In the genomic region with DNA sequence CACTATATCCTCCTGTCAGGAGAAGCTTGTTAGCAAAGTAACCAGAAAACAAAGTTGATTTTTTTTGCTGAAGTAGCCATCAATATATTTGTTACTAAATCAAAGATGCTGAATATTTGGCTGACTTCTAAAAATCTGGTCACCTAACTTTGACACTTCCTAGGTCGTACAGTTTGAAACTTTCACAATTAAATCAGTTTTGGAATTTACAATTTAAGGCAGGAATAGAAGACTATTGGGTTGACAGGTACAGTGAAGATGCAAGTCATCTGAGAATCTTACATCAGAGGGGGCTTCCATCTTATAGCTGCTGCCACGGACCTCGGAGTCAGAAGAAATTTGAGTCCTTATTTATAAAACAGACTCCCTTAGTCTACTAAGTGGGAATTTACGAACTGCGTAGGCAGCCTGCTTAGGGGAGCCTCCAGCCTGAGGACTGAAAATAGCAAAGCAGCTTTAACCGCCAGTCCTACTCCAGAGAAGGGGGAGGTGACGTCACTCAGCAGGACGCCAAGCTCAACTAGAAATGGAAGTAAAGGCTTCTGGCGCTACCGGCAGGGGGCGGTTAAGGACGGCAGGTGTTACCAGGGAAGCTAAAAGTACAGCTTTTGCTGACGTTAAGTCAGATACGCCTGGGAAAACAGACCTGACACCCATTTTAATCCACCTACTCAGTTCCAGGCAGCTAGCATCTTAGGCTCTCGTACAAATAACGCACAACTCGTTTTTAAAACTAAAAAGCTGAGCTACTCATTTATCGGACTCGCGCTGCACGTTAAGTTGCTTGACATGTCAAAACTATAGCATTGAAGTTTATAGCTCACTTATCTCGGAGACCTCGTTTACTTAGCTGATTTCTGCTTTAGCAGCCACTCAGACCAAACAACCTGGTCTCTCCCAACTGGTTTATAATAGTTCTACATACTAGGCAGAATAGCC, we compare ENCODE assay signal across 8 cellular contexts.
DNase-seq lines count a peak whose midpoint lies in the region; ATAC-seq, FAIRE-seq and TF ChIP-seq lines count a peak whose summit lies in the region.

No MANE protein-coding gene starts in this region.

- no peaks in the 10 kb centered on the region for H4K20me1 ChIP-seq in keratinocyte (ENCODE audit: control insufficient read depth, extremely low read depth, insufficient read depth, low read length)

- ATAC-seq in GM18868 (IDR thresholded peaks at IDR 0.05; ENCODE audit: unreplicated experiment) (peak; percentile 45), HG03135 (IDR thresholded peaks at IDR 0.05; ENCODE audit: unreplicated experiment) (peak; percentile 29), WTC11 (peak; percentile 12)

- H3K4me3 ChIP-seq in ACC112 (ENCODE audit: low read depth, low read length) (peak overlapping the region; percentile 82), cardiac fibroblast (replicated peaks in 1 of 2; ENCODE audit: low read depth in 2 of 2, low read length in 2 of 2) (peak overlapping the region; percentile 63 to 65), keratinocyte (ENCODE audit: control insufficient read depth in 2 of 3, extremely low read depth in 1 of 3, insufficient read depth in 2 of 3, low read depth in 1 of 3, low read length in 3 of 3) (peak overlapping the region; percentile 52 to 72 (median 71))

- H3K36me3 ChIP-seq in ACC112 (ENCODE audit: insufficient read depth, low read length) = no peaks in the 10 kb centered on the region
- no peaks in the 10 kb centered on the region for H3K36me3 ChIP-seq in keratinocyte (ENCODE audit: control insufficient read depth in 2 of 2, extremely low read depth in 1 of 2, insufficient read depth in 2 of 2, low read length in 2 of 2)

- no peaks in the 10 kb centered on the region for H3K9me3 ChIP-seq in keratinocyte (ENCODE audit: control insufficient read depth, low read depth, low read length)

- peak overlapping the region; percentile 88 for H3K9ac ChIP-seq in keratinocyte (ENCODE audit: control insufficient read depth, extremely low read depth, insufficient read depth, low read length)

- H3K27me3 ChIP-seq in ACC112 (ENCODE audit: insufficient read depth, low read length) (no peaks in the 10 kb centered on the region), keratinocyte (ENCODE audit: control insufficient read depth, extremely low read depth, insufficient read depth, low read length) (no peaks in the 10 kb centered on the region)

- peaks cover 4% of the 10 kb centered on the region for H3K79me2 ChIP-seq in ACC112 (ENCODE audit: control insufficient read depth, insufficient read depth, low read length, unreplicated experiment)
- no peaks in the 10 kb centered on the region for H3K79me2 ChIP-seq in keratinocyte (ENCODE audit: control insufficient read depth, insufficient read depth, low read length)

- H3K4me2 ChIP-seq in keratinocyte (ENCODE audit: control insufficient read depth, extremely low read depth, insufficient read depth, low read depth, low read length) = peak overlapping the region; percentile 91

- peaks cover 73% of the 10 kb centered on the region for H3K4me1 Mint-ChIP-seq in WTC11

- no peaks in the 10 kb centered on the region for H3K27me3 Mint-ChIP-seq in WTC11 (ENCODE audit: low read depth)

- peak; percentile 97 for DNase-seq in NCI-H2227 (lab: John Stamatoyannopoulos, UW; ENCODE audit: unreplicated experiment)
- DNase-seq in WTC11 (ENCODE audit: low spot score) = peak; percentile 95
- peak; percentile 97 to 98 for DNase-seq in cardiac fibroblast (ENCODE audit: low read depth in 2 of 2)
- DNase-seq in keratinocyte (ENCODE audit: low read depth, low spot score) = no peak
- peak; percentile 86 to 92 (median 88) for DNase-seq in stimulated activated CD4-positive, alpha-beta T cell treated with anti-CD3 and anti-CD28 coated beads, Interleukin-12 subunit alpha, Interleukin-12 subunit beta, amount 100 ng/mL, for 48 hours (ENCODE audit: low read depth in 2 of 3, low spot score in 1 of 3)

- no peaks in the 10 kb centered on the region for H3K9me1 ChIP-seq in keratinocyte (ENCODE audit: control insufficient read depth, extremely low read depth, insufficient read depth, low read length)

- peaks cover under 1% of the 10 kb centered on the region; the same call in 1 of the 2 replicates for H3K36me3 Mint-ChIP-seq in WTC11

- dilution Hi-C loops in keratinocyte (cut with MboI; ENCODE audit: extremely low pct_ligation_motif_present, low sequenced_read_pairs) = no loop called here

- CTCF ChIA-PET in WTC11 (lab: Charles Lee) = interaction anchor here (0.6 to 1.6 kb wide), 15 partner anchors 9 to 237 kb away, joined by 3 to 18 read pairs (median 4); partner anchors contain the start of gene HFE

- H3K27ac ChIP-seq in ACC112 (ENCODE audit: low read depth, low read length) (peak overlapping the region; percentile 97), keratinocyte (ENCODE audit: control insufficient read depth, insufficient read depth, low read length) (peak overlapping the region; percentile 91)

- FAIRE-seq in keratinocyte (lab: Jason Lieb, UNC) = peak; percentile 58

- no peaks in the 10 kb centered on the region for H3K9me3 Mint-ChIP-seq in WTC11

- POLR2A ChIA-PET in WTC11 (lab: Charles Lee) = interaction anchor here (0.6 to 11.6 kb wide), 31 partner anchors 9 to 1870 kb away, joined by 3 to 365 read pairs (median 9); a partner anchor contains a TSS

- H3K27ac Mint-ChIP-seq in WTC11 = peak overlapping the region; percentile 98

- TF ChIP-seq CTCF in WTC11 (IDR thresholded peaks at IDR 0.05) (peak; percentile 60), cardiac fibroblast (IDR thresholded peaks at IDR 0.05; ENCODE audit: low read depth, low read length) (peak; percentile 93), keratinocyte (optimal IDR thresholded peaks at IDR 0.05 in 1 of 3, IDR thresholded peaks at IDR 0.05 in 1 of 3, conservative IDR thresholded peaks at IDR 0.05 in 1 of 3; ENCODE audit: extremely low read depth in 1 of 3, insufficient read depth in 2 of 3, low read length in 3 of 3) (peak; percentile 89 to 96 (median 90))

- peak overlapping the region; percentile 92 for H3K4me3 Mint-ChIP-seq in WTC11

- peak overlapping the region; percentile 28 for H2AFZ ChIP-seq in ACC112 (ENCODE audit: low read length, unreplicated experiment)
- no peak overlapping the region for H2AFZ ChIP-seq in keratinocyte (ENCODE audit: control insufficient read depth, low read length)

- H3K4me1 ChIP-seq in ACC112 (ENCODE audit: control insufficient read depth, insufficient read depth, low read length, unreplicated experiment) (peaks cover 43% of the 10 kb centered on the region), keratinocyte (ENCODE audit: control insufficient read depth, extremely low read depth, insufficient read depth, low read length) (peaks cover 21% of the 10 kb centered on the region)

TF ChIP-seq in WTC11, 78 proteins besides CTCF, POLR2A, EP300 and RAD21 (continues in another document):
- TF ChIP-seq GTF2I (CRISPR knock-in tag; conservative IDR thresholded peaks at IDR 0.05) (no peak), SP1 (CRISPR knock-in tag; conservative IDR thresholded peaks at IDR 0.05) (peak; percentile 58; the same call in 1 of the 2 replicates), PRRX2 (CRISPR knock-in tag; IDR thresholded peaks at IDR 0.05) (peak; percentile 98), ZNF671 (CRISPR knock-in tag; IDR thresholded peaks at IDR 0.05) (peak; percentile 94), ZNF416 (CRISPR knock-in tag; IDR thresholded peaks at IDR 0.05) (peak; percentile 94), OVOL2 (CRISPR knock-in tag; IDR thresholded peaks at IDR 0.05; ENCODE audit: borderline replicate concordance) (no peak), GABPB1 (CRISPR knock-in tag; IDR thresholded peaks at IDR 0.05) (peak; percentile 76), NFATC4 (CRISPR knock-in tag; IDR thresholded peaks at IDR 0.05) (peak; percentile 97), JUN (CRISPR knock-in tag; IDR thresholded peaks at IDR 0.05) (no peak), ZNF232 (CRISPR knock-in tag; IDR thresholded peaks at IDR 0.05) (no peak), HMGA2 (CRISPR knock-in tag; IDR thresholded peaks at IDR 0.05) (0 out of 2 replicates have a peak, but pooled peaks have one; percentile 5), EMX1 (CRISPR knock-in tag; IDR thresholded peaks at IDR 0.05) (peak; percentile 98)
- TF ChIP-seq, protein P1, sequence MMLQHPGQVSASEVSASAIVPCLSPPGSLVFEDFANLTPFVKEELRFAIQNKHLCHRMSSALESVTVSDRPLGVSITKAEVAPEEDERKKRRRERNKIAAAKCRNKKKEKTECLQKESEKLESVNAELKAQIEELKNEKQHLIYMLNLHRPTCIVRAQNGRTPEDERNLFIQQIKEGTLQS (CRISPR knock-in tag; conservative IDR thresholded peaks at IDR 0.05) = no peak
- TF ChIP-seq, protein P2, sequence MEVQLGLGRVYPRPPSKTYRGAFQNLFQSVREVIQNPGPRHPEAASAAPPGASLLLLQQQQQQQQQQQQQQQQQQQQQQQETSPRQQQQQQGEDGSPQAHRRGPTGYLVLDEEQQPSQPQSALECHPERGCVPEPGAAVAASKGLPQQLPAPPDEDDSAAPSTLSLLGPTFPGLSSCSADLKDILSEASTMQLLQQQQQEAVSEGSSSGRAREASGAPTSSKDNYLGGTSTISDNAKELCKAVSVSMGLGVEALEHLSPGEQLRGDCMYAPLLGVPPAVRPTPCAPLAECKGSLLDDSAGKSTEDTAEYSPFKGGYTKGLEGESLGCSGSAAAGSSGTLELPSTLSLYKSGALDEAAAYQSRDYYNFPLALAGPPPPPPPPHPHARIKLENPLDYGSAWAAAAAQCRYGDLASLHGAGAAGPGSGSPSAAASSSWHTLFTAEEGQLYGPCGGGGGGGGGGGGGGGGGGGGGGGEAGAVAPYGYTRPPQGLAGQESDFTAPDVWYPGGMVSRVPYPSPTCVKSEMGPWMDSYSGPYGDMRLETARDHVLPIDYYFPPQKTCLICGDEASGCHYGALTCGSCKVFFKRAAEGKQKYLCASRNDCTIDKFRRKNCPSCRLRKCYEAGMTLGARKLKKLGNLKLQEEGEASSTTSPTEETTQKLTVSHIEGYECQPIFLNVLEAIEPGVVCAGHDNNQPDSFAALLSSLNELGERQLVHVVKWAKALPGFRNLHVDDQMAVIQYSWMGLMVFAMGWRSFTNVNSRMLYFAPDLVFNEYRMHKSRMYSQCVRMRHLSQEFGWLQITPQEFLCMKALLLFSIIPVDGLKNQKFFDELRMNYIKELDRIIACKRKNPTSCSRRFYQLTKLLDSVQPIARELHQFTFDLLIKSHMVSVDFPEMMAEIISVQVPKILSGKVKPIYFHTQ (CRISPR knock-in tag; IDR thresholded peaks at IDR 0.05) = peak; percentile 95
- TF ChIP-seq, protein P3, sequence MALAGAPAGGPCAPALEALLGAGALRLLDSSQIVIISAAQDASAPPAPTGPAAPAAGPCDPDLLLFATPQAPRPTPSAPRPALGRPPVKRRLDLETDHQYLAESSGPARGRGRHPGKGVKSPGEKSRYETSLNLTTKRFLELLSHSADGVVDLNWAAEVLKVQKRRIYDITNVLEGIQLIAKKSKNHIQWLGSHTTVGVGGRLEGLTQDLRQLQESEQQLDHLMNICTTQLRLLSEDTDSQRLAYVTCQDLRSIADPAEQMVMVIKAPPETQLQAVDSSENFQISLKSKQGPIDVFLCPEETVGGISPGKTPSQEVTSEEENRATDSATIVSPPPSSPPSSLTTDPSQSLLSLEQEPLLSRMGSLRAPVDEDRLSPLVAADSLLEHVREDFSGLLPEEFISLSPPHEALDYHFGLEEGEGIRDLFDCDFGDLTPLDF (CRISPR knock-in tag; IDR thresholded peaks at IDR 0.05) = no peak
